19 cellular contexts compared by ENCODE assay signal in the genomic region with DNA sequence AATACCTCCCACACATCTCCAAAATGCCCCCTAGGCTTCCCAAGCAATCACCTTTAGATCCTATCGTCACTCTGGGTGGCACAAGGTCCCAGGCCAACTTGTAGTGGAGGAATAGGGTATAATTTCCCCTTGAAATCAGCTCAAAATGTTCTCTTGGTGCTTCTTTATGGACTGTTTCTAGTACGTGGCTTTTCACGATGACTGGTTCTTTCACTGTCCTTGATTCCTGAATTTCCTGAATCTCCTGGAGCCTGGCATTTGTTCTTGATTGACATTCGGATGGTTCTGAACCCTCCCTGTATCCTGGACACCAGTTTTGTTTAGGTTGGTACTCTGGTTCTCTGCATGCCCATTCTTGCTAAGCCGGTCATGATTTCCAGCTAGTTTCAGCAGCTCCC. TPM values are rescaled to one million over a fixed set of nuclear protein-coding genes. Genes with fewer than 3 reads are reported as not detected.
DNase-seq lines count a peak whose midpoint lies in the region; ATAC-seq, FAIRE-seq and TF ChIP-seq lines count a peak whose summit lies in the region.
"Had no signal": no experiment of that assay in that cellular context is flagged by ENCODE, and none has a peak within 500 bp of the region (broad histone marks: within the 10 kb centered on the region; RNA-seq: fewer than 3 reads in every experiment).

No MANE protein-coding gene starts in this region.

- DNase-seq in DMS 273 treated with DMSO at 0.1 percent for 48 hours (lab: John Stamatoyannopoulos, UW) (peak; percentile 27), Panc1 (ENCODE audit: low read depth, low spot score) (no peak), bronchial epithelial cell (ENCODE audit: low read depth) (peak; percentile 95), osteoblast (ENCODE audit: insufficient read length, low spot score, missing footprints) (peak; percentile 32), GM12891 (ENCODE audit: insufficient read length, low spot score) (no peak)
- DNase-seq: Caco-2; CD4-positive, CD25-positive, alpha-beta regulatory T cell; DMS79; KBM-7; NCI-H1417 treated with DMSO at 0.1 percent for 48 hours; NCI-H2029; NCI-H2171; NCI-H446 treated with DMSO at 0.1 percent for 48 hours; Peyer's patch; SHP77; SK-N-SH had no signal

- no peak for TF ChIP-seq CTCF in Panc1 (IDR thresholded peaks at IDR 0.05)
- no peak for TF ChIP-seq CTCF in bronchial epithelial cell (IDR thresholded peaks at IDR 0.05; ENCODE audit: insufficient read depth, low read length, severe bottlenecking)
- TF ChIP-seq CTCF in osteoblast (IDR thresholded peaks at IDR 0.05; ENCODE audit: extremely low read depth, low read depth, low read length) = no peak

- H3K27me3 ChIP-seq in Panc1 (ENCODE audit: control insufficient read depth, insufficient read depth, low read length) (no peaks in the 10 kb centered on the region), bronchial epithelial cell (ENCODE audit: control insufficient read depth, insufficient read depth, low read length) (no peaks in the 10 kb centered on the region), osteoblast (ENCODE audit: insufficient read depth, low read length) (no peaks in the 10 kb centered on the region)
- H3K27me3 ChIP-seq: Peyer's patch had no signal

- TF ChIP-seq POLR2A in GM12891 (IDR thresholded peaks at IDR 0.05; ENCODE audit: low read depth, low read length) = no peak

- H3K4me1 ChIP-seq in Panc1 (ENCODE audit: control insufficient read depth, insufficient read depth, low read length) (peaks cover 8% of the 10 kb centered on the region; the same call in 1 of the 2 replicates), osteoblast (ENCODE audit: insufficient read depth, low read length) (peaks cover 7% of the 10 kb centered on the region)
- H3K4me1 ChIP-seq: Caco-2, HAP-1, Peyer's patch had no signal

- no peaks in the 10 kb centered on the region for H3K79me2 ChIP-seq in osteoblast (ENCODE audit: insufficient read depth, low read length)

- no peaks in the 10 kb centered on the region for H3K36me3 ChIP-seq in Panc1 (ENCODE audit: control insufficient read depth, insufficient read depth, low read length)
- H3K36me3 ChIP-seq in bronchial epithelial cell (ENCODE audit: control insufficient read depth, insufficient read depth, low read length) = no peaks in the 10 kb centered on the region
- peaks cover 3% of the 10 kb centered on the region for H3K36me3 ChIP-seq in osteoblast (ENCODE audit: insufficient read depth, low read length)
- H3K36me3 ChIP-seq: HAP-1, Peyer's patch had no signal

- ATAC-seq in Panc1 (peak; percentile 63), GM19397 (IDR thresholded peaks at IDR 0.05; ENCODE audit: unreplicated experiment) (no peak), HG03469 (IDR thresholded peaks at IDR 0.05; ENCODE audit: unreplicated experiment) (no peak)

- H3K9me3 ChIP-seq in Panc1 (ENCODE audit: control insufficient read depth, insufficient read depth, low read depth, low read length) (no peaks in the 10 kb centered on the region), osteoblast (ENCODE audit: low read depth, low read length) (no peaks in the 10 kb centered on the region)
- H3K9me3 ChIP-seq: Caco-2, HAP-1, Peyer's patch, SK-N-SH had no signal

- no peak overlapping the region for H3K27ac ChIP-seq in Panc1 (ENCODE audit: low read length)
- H3K27ac ChIP-seq in osteoblast (ENCODE audit: low read depth, low read length) = no peak overlapping the region
- H3K27ac ChIP-seq: Peyer's patch had no signal

- BruUV-seq in Panc1 (replicated peaks; lab: Mats Ljungman, UMichigan) = no TSS peak

- H2AFZ ChIP-seq in osteoblast (ENCODE audit: low read length) = peak overlapping the region; percentile 72

- H3K4me3 ChIP-seq in Panc1 (ENCODE audit: low read depth in 2 of 2, low read length in 2 of 2) = no peak overlapping the region
- H3K4me3 ChIP-seq in bronchial epithelial cell (ENCODE audit: low read depth, low read length) = no peak overlapping the region
- H3K4me3 ChIP-seq in osteoblast (ENCODE audit: insufficient read depth, low read length) = no peak overlapping the region
- H3K4me3 ChIP-seq: HAP-1, Peyer's patch had no signal

- POLR2A ChIA-PET in Panc1 (lab: Charles Lee) = no interaction called here

- peak; percentile 77 for FAIRE-seq in bronchial epithelial cell (lab: Jason Lieb, UNC)
- FAIRE-seq in GM12891 (lab: Jason Lieb, UNC) = no peak

- intact Hi-C loops in Panc1 (cut with micrococcal nuclease; ENCODE audit: unreplicated experiment) = no loop called here

- no peak overlapping the region for H3K4me2 ChIP-seq in osteoblast (ENCODE audit: insufficient read depth, low read length)
- H3K4me2 ChIP-seq: SK-N-SH had no signal

- H4K20me1 ChIP-seq in osteoblast (ENCODE audit: insufficient read depth, low read length) = no peaks in the 10 kb centered on the region

- in situ Hi-C loops in Panc1 (cut with HindIII; ENCODE audit: low pct_unique_long_range_greater_than_20kb, low sequenced_read_pairs) = no loop called here

- CTCF ChIA-PET in Panc1 (lab: Charles Lee) = no interaction called here

TF ChIP-seq in GM12891, 5 proteins besides CTCF, POLR2A, EP300 and RAD21:
- TF ChIP-seq TAF1 (IDR thresholded peaks at IDR 0.05; ENCODE audit: low read depth, low read length) (no peak), SPI1 (IDR thresholded peaks at IDR 0.05; ENCODE audit: low read depth, low read length) (no peak), POU2F2 (IDR thresholded peaks at IDR 0.05; ENCODE audit: low read depth, low read length) (no peak), PAX5 (IDR thresholded peaks at IDR 0.05; ENCODE audit: insufficient read depth, low read length, severe bottlenecking) (no peak), POLR2AphosphoS5 (IDR thresholded peaks at IDR 0.05; ENCODE audit: low read depth, low read length) (no peak)
TF ChIP-seq in GM12891: peak in this region for 0.

RNA-seq across cellular contexts. Expression of a gene that starts 6.9 kb away (rescaled TPM):
- total RNA-seq in Panc1 (2021; ENCODE audit: unreplicated experiment) (61.5 TPM), bronchial epithelial cell (10.3 and 15.6 TPM in 2 replicates), osteoblast (22.1 and 25.9 TPM in 2 replicates)
- polyA plus RNA-seq in Panc1 (2012; ENCODE audit: insufficient read length) = 42.5 TPM
- polyA plus RNA-seq in GM12891 (2012; ENCODE audit: low read depth, missing spikeins) = 13.8 TPM

RNA-seq across cellular contexts. Expression of a gene that starts 10.9 kb away (rescaled TPM):
- total RNA-seq in Panc1 (2021; ENCODE audit: unreplicated experiment) = 30.4 TPM
- polyA plus RNA-seq in Panc1 (2012; ENCODE audit: insufficient read length) = 39.1 TPM
- total RNA-seq in bronchial epithelial cell = 24.3 and 47.7 TPM in 2 replicates
- 19.5 and 28.6 TPM in 2 replicates for total RNA-seq in osteoblast
- polyA plus RNA-seq in GM12891 (2012; ENCODE audit: low read depth, missing spikeins) = 19.3 TPM

RNA-seq across cellular contexts. Expression of a gene that starts 30.5 kb away (rescaled TPM):
- total RNA-seq in Panc1 (2021; ENCODE audit: unreplicated experiment) = 34.9 TPM
- 19.7 TPM for polyA plus RNA-seq in Panc1 (2012; ENCODE audit: insufficient read length)
- 8.4 and 8.7 TPM in 2 replicates for total RNA-seq in bronchial epithelial cell
- total RNA-seq in osteoblast = 8.7 and 9.7 TPM in 2 replicates
- polyA plus RNA-seq in GM12891 (2012; ENCODE audit: low read depth, missing spikeins) = 21.8 TPM

Comparison
In these comparisons a context has a peak if more than half of its experiments do, and no peak if none do; other contexts are left out.
1. DNase-seq: peak in DMS 273 treated with DMSO at 0.1 percent for 48 hours (single experiment), bronchial epithelial cell (single experiment) and osteoblast (single experiment); none in Panc1 (single experiment) and GM12891 (single experiment).